In genomic region chr17:66345264-66345663, GRCh38 we compare ENCODE assay signal across 15 cellular contexts.
"Had no signal": no experiment of that assay in that cellular context is flagged by ENCODE, and none has a peak within 500 bp of the region (broad histone marks: within the 10 kb centered on the region; RNA-seq: fewer than 3 reads in every experiment).

No MANE protein-coding gene starts in this region.

- DNase-seq: activated naive CD8-positive, alpha-beta T cell treated with anti-CD3 and anti-CD28 coated beads for 36 hours; anterior cingulate cortex; brain microvascular endothelial cell; effector memory CD4-positive, alpha-beta T cell; gastrocnemius medialis; heart right ventricle; left colon; mucosa of descending colon; naive thymus-derived CD4-positive, alpha-beta T cell; pancreas; sigmoid colon; spleen had no signal

- H3K4me3 ChIP-seq: gastrocnemius medialis, heart right ventricle, mucosa of descending colon, pancreas, sigmoid colon, spleen, suprapubic skin had no signal

- H3K9me3 ChIP-seq: gastrocnemius medialis, heart right ventricle, mucosa of descending colon, pancreas, sigmoid colon, spleen, suprapubic skin had no signal

- H3K27ac ChIP-seq: brain microvascular endothelial cell, epithelial cell of prostate, gastrocnemius medialis, heart right ventricle, pancreas, spleen, suprapubic skin had no signal

- H3K27me3 ChIP-seq: brain microvascular endothelial cell, gastrocnemius medialis, heart right ventricle, pancreas, sigmoid colon, spleen, suprapubic skin had no signal

- ATAC-seq: activated CD4-positive, CD25-positive, alpha-beta regulatory T cell treated with anti-CD3 and anti-CD28 coated beads, Interleukin-2, amount 50 U/mL, for 24 hours; gastrocnemius medialis; heart right ventricle; left colon; mucosa of descending colon; naive thymus-derived CD4-positive, alpha-beta T cell; pancreas had no signal

- H3K36me3 ChIP-seq: brain microvascular endothelial cell, gastrocnemius medialis, heart right ventricle, pancreas, sigmoid colon, spleen, suprapubic skin had no signal
